8 cellular contexts compared by ENCODE assay signal in genomic region chr2:25294573-25295462, GRCh38. TPM values are rescaled to one million over a fixed set of nuclear protein-coding genes. Genes with fewer than 3 reads are reported as not detected.
DNase-seq lines count a peak whose midpoint lies in the region; ATAC-seq and TF ChIP-seq lines count a peak whose summit lies in the region.

No MANE protein-coding gene starts in this region.

- H3K4me1 Mint-ChIP-seq in H9 = peaks cover 36 to 44% of the 10 kb centered on the region in 2 experiments
- peaks cover 99% of the 10 kb centered on the region for H3K4me1 Mint-ChIP-seq in stimulated activated naive CD8-positive, alpha-beta T cell treated with anti-CD3 and anti-CD28 coated beads, Interleukin-15, amount 100 ng/mL, for 72 hours

- in situ Hi-C loops in GM13976 (cut with MboI; ENCODE audit: low sequenced_read_pairs, unreplicated experiment) = no loop called here

- WGBS in H9 (ENCODE audit: extremely low coverage, insufficient read length, low lambda C conversion rate) = no CpG with 5 or more reads among the region's 16 CpGs

- no peaks in the 10 kb centered on the region for H3K79me2 ChIP-seq in H9 (ENCODE audit: insufficient read depth, low read length)

- H3K79me1 ChIP-seq in H9 (ENCODE audit: insufficient read depth, low read depth, low read length, poor library complexity, severe bottlenecking) = no peaks in the 10 kb centered on the region

- H4K5ac ChIP-seq in H9 (ENCODE audit: insufficient read length, low read depth, low read length) = no peak overlapping the region

- no peak for TF ChIP-seq CTCF in GM13976 (IDR thresholded peaks at IDR 0.05; ENCODE audit: borderline replicate concordance, control extremely low read depth, extremely low read depth, insufficient read depth, missing control alignments)
- no peak for TF ChIP-seq CTCF in H9 (conservative IDR thresholded peaks at IDR 0.05)

- no peak overlapping the region for H3K27ac ChIP-seq in H9 (ENCODE audit: insufficient read length, low read depth, low read length)

- ATAC-seq in stimulated activated naive CD8-positive, alpha-beta T cell treated with anti-CD3 and anti-CD28 coated beads, Interleukin-15, amount 100 ng/mL, for 72 hours = peak; percentile 95

- no peaks in the 10 kb centered on the region for H4K20me1 ChIP-seq in H9 (ENCODE audit: control insufficient read depth, insufficient read depth, insufficient read length)

- H3K56ac ChIP-seq in H9 (ENCODE audit: insufficient read length, low read depth, low read length) = no peak overlapping the region

- no peaks in the 10 kb centered on the region for H3K9me3 Mint-ChIP-seq in H9
- no peaks in the 10 kb centered on the region for H3K9me3 Mint-ChIP-seq in stimulated activated naive CD8-positive, alpha-beta T cell treated with anti-CD3 and anti-CD28 coated beads, Interleukin-15, amount 100 ng/mL, for 72 hours

- H3K36me3 Mint-ChIP-seq in H9 (ENCODE audit: insufficient read depth in 1 of 3, low read depth in 3 of 3) = no peaks in the 10 kb centered on the region

- H3K23me2 ChIP-seq in H9 (ENCODE audit: insufficient read length, low read depth, low read length, poor library complexity, severe bottlenecking) = peaks cover 2% of the 10 kb centered on the region

- no peak overlapping the region for H2BK20ac ChIP-seq in H9 (ENCODE audit: low read depth, low read length, poor library complexity, severe bottlenecking)

- H2BK5ac ChIP-seq in H9 (ENCODE audit: insufficient read length, low read length) = no peak overlapping the region

- no peaks in the 10 kb centered on the region for H3K27me3 Mint-ChIP-seq in H9 (ENCODE audit: low read depth)
- H3K27me3 Mint-ChIP-seq in stimulated activated naive CD8-positive, alpha-beta T cell treated with anti-CD3 and anti-CD28 coated beads, Interleukin-15, amount 100 ng/mL, for 72 hours = no peaks in the 10 kb centered on the region

- no peak overlapping the region for H3K9ac ChIP-seq in H9 (ENCODE audit: extremely low read depth, insufficient read length, low read length)

- H3K14ac ChIP-seq in H9 (ENCODE audit: insufficient read depth, low read length) = no peak overlapping the region

- DNase-seq in GM13976 (ENCODE audit: low spot score) (peak; percentile 89), H9 (no peak), NCI-H146 (lab: John Stamatoyannopoulos, UW) (peak; percentile 73), myocyte (ENCODE audit: low read depth) (peak; percentile 64), NCI-H1930 (lab: John Stamatoyannopoulos, UW) (no peak)
- peak; percentile 41 to 48 for DNase-seq in activated CD4-positive, alpha-beta T cell treated with anti-CD3 and anti-CD28 coated beads, Interleukin-2, amount 50 U/mL, for 4 hours
- peak; percentile 57 for DNase-seq in effector CD8-positive, alpha-beta T cell (lab: John Stamatoyannopoulos, UW)
- DNase-seq in stimulated activated naive CD8-positive, alpha-beta T cell treated with anti-CD3 and anti-CD28 coated beads, Interleukin-15, amount 100 ng/mL, for 72 hours = peak; percentile 62 to 80

- no peak overlapping the region for H3K18ac ChIP-seq in H9 (ENCODE audit: insufficient read length, low read depth, low read length)

- H4K8ac ChIP-seq in H9 (replicated peaks; ENCODE audit: insufficient read length, low read depth, low read length) = no peak overlapping the region

- no peak overlapping the region for H3K4me2 ChIP-seq in H9 (ENCODE audit: insufficient read depth, insufficient read length, low read length)

- no peak overlapping the region for H4K91ac ChIP-seq in H9 (ENCODE audit: insufficient read length, low read depth, low read length)

- H3K27ac Mint-ChIP-seq in H9 = peak overlapping the region in 2 of 3 experiments; percentile 2 to 64; a peak in 3 of 7 replicates
- H3K27ac Mint-ChIP-seq in stimulated activated naive CD8-positive, alpha-beta T cell treated with anti-CD3 and anti-CD28 coated beads, Interleukin-15, amount 100 ng/mL, for 72 hours = peak overlapping the region; percentile 89 to 91

- H2BK12ac ChIP-seq in H9 (ENCODE audit: insufficient read length, low read depth, low read length) = no peak overlapping the region

- no peak overlapping the region for H2AFZ ChIP-seq in H9 (ENCODE audit: low read length)

- no peak overlapping the region for H2AK5ac ChIP-seq in H9 (ENCODE audit: insufficient read length, low read length)

- no peak overlapping the region for H3K23ac ChIP-seq in H9 (ENCODE audit: insufficient read length, low read depth, low read length)

- H3K4me1 ChIP-seq in H9 (ENCODE audit: insufficient read depth, low read length) = peaks cover 6% of the 10 kb centered on the region; the same call in 1 of the 2 replicates

- no peak overlapping the region for H3K4me3 Mint-ChIP-seq in H9
- peak overlapping the region; percentile 74 to 80 for H3K4me3 Mint-ChIP-seq in stimulated activated naive CD8-positive, alpha-beta T cell treated with anti-CD3 and anti-CD28 coated beads, Interleukin-15, amount 100 ng/mL, for 72 hours

- H3K9me3 ChIP-seq in H9 (ENCODE audit: control insufficient read depth, low read depth, low read length) = no peaks in the 10 kb centered on the region

- H2BK120ac ChIP-seq in H9 (ENCODE audit: low read depth, low read length, poor library complexity, severe bottlenecking) = no peak overlapping the region

- no peak overlapping the region for H3T11ph ChIP-seq in H9 (ENCODE audit: low read length)

- H3K4ac ChIP-seq in H9 (ENCODE audit: low read depth, low read length) = no peak overlapping the region

- no peak overlapping the region for H2BK15ac ChIP-seq in H9 (ENCODE audit: low read depth, low read length)

- no peaks in the 10 kb centered on the region for H3K27me3 ChIP-seq in H9 (ENCODE audit: insufficient read depth, low read length)

RNA-seq across cellular contexts. Expression of gene DNMT3A, which starts 46.9 kb away (rescaled TPM):
- total RNA-seq in H9 (2021) = 207 and 215 TPM in 2 replicates
- 5.7 and 5.8 TPM in 2 replicates for total RNA-seq in myocyte
- 10.7 TPM for polyA plus RNA-seq in myocyte (2012)

Comparison
In these comparisons a context has a peak if more than half of its experiments do, and no peak if none do; other contexts are left out.
1. DNase-seq: peak in GM13976 (single experiment), NCI-H146 (single experiment), activated CD4-positive, alpha-beta T cell treated with anti-CD3 and anti-CD28 coated beads, Interleukin-2, amount 50 U/mL, for 4 hours (2 of 2), effector CD8-positive, alpha-beta T cell (single experiment), myocyte (single experiment) and stimulated activated naive CD8-positive, alpha-beta T cell treated with anti-CD3 and anti-CD28 coated beads, Interleukin-15, amount 100 ng/mL, for 72 hours (2 of 2); none in H9 (single experiment) and NCI-H1930 (0 of 2).
2. H3K4me3 Mint-ChIP-seq: peak in stimulated activated naive CD8-positive, alpha-beta T cell treated with anti-CD3 and anti-CD28 coated beads, Interleukin-15, amount 100 ng/mL, for 72 hours (2 of 2); none in H9 (0 of 2).
3. RNA of gene DNMT3A, which starts 46.9 kb away (total RNA-seq): 207 to 215 TPM in H9; 5.7 to 5.8 TPM in myocyte; every median in the first group is over 10 times any median in the second.